ENCODE assay signal across 13 cellular contexts in the genomic region with DNA sequence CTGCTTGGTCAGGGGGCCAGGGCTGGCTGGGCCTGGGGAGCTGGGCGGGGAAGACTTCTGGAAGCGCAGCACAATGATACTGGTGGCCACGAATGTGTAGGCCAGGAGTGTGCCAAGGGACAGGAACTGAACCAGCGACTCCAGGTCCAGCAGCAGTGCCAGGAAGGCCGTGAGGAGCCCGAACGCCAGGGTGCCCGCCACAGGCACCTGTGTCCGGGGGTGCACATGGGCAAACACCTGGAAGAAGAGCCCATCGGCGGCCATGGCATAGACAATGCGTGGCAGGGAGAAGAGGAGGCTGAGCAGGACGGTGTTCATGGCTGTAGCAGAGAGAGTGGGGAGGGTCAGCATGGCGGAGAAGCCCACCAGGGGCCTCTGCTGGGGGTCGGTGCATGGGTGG. TPM values are rescaled to one million over a fixed set of nuclear protein-coding genes. Genes with fewer than 3 reads are reported as not detected.
A peak's percentile ranks its signal among the peaks of the same experiment; 100 is the strongest.
DNase-seq lines count a peak whose midpoint lies in the region; ATAC-seq and TF ChIP-seq lines count a peak whose summit lies in the region.
"Had no signal": no experiment of that assay in that cellular context is flagged by ENCODE, and none has a peak within 500 bp of the region (broad histone marks: within the 10 kb centered on the region; RNA-seq: fewer than 3 reads in every experiment).

No MANE protein-coding gene starts in this region.

- H3K9me3 ChIP-seq in WERI-Rb-1 (ENCODE audit: severe bottlenecking) = no peaks in the 10 kb centered on the region
- H3K9me3 ChIP-seq: A549, BE2C, Caco-2 had no signal

- POLR2A ChIA-PET in RWPE1 (lab: Yijun Ruan, JAX; ENCODE audit: low non-redundant PET) = no interaction called here

- TF ChIP-seq CTCF in RWPE1 (conservative IDR thresholded peaks at IDR 0.05; ENCODE audit: low read depth) (no peak), WERI-Rb-1 (IDR thresholded peaks at IDR 0.05; ENCODE audit: low read depth, low read length) (no peak), nephron progenitor cell (IDR thresholded peaks at IDR 0.05) (no peak), type B pancreatic cell (conservative IDR thresholded peaks at IDR 0.05) (no peak)

- DNase-seq in RWPE1 (ENCODE audit: low spot score) (no peak), WERI-Rb-1 (no peak), nephron progenitor cell (no peak), type B pancreatic cell (ENCODE audit: extremely low spot score, unreplicated experiment) (no peak), kidney tubule cell (ENCODE audit: low spot score) (no peak)
- DNase-seq: BE2C; Caco-2; CD8-positive, alpha-beta memory T cell; DND-41; GDM1 had no signal

- H3K4me3 ChIP-seq in WERI-Rb-1 (ENCODE audit: low read depth, low read length) = no peak overlapping the region
- H3K4me3 ChIP-seq: A549 had no signal

- CTCF ChIA-PET in RWPE1 (lab: Yijun Ruan, JAX) = no interaction called here

- H3K4me3 Mint-ChIP-seq in nephron progenitor cell = peak overlapping the region; percentile 11
- peak overlapping the region; percentile 52 for H3K4me3 Mint-ChIP-seq in type B pancreatic cell

- H3K27me3 Mint-ChIP-seq in nephron progenitor cell (ENCODE audit: low read depth, poor library complexity) = peaks cover 57% of the 10 kb centered on the region
- H3K27me3 Mint-ChIP-seq in type B pancreatic cell = peaks cover 8% of the 10 kb centered on the region

- H3K36me3 Mint-ChIP-seq in nephron progenitor cell (ENCODE audit: low read depth) (no peaks in the 10 kb centered on the region), type B pancreatic cell (no peaks in the 10 kb centered on the region)
- H3K36me3 Mint-ChIP-seq: CD8-positive, alpha-beta memory T cell had no signal

- H3K27ac Mint-ChIP-seq in nephron progenitor cell (no peak overlapping the region), type B pancreatic cell (no peak overlapping the region)

- H3K9me3 Mint-ChIP-seq in nephron progenitor cell (peaks cover 14% of the 10 kb centered on the region), type B pancreatic cell (no peaks in the 10 kb centered on the region)
- H3K9me3 Mint-ChIP-seq: CD8-positive, alpha-beta memory T cell had no signal

- no peaks in the 10 kb centered on the region for H3K36me3 ChIP-seq in WERI-Rb-1
- H3K36me3 ChIP-seq: BE2C had no signal

- peaks cover 37% of the 10 kb centered on the region for H3K4me1 Mint-ChIP-seq in nephron progenitor cell
- peaks cover 7% of the 10 kb centered on the region for H3K4me1 Mint-ChIP-seq in type B pancreatic cell (ENCODE audit: unreplicated experiment)

- ATAC-seq in HG03521 (IDR thresholded peaks at IDR 0.05; ENCODE audit: unreplicated experiment) = no peak
- ATAC-seq: A549, HCT116 had no signal

- H3K27me3 ChIP-seq in WERI-Rb-1 (ENCODE audit: insufficient read depth, low read depth, severe bottlenecking) = no peaks in the 10 kb centered on the region
- H3K27me3 ChIP-seq: BE2C had no signal

- H3K27ac ChIP-seq in RWPE1 (peak overlapping the region; percentile 95; the same call in 1 of the 2 replicates), WERI-Rb-1 (peak overlapping the region; percentile 82; the same call in 1 of the 2 replicates)
- H3K27ac ChIP-seq: A549 had no signal

RNA-seq across cellular contexts. Expression of a gene that starts 2.3 kb away (rescaled TPM):
- total RNA-seq in type B pancreatic cell (ENCODE audit: low replicate concordance) = 3.3 and 6.7 TPM in 2 replicates

RNA-seq across cellular contexts. Expression of a gene that starts 15.1 kb away (rescaled TPM):
- total RNA-seq in type B pancreatic cell (ENCODE audit: low replicate concordance) = 0.71 and 2.8 TPM in 2 replicates

RNA-seq across cellular contexts. Expression of a gene that starts 15.7 kb away (rescaled TPM):
- total RNA-seq in type B pancreatic cell (ENCODE audit: low replicate concordance) = 0.65 TPM in 1 of 2 replicates, not detected in the other
- total RNA-seq: Caco-2; CD8-positive, alpha-beta memory T cell had no signal

RNA-seq across cellular contexts. Expression of a gene that starts 28.1 kb away (rescaled TPM):
- total RNA-seq in type B pancreatic cell (ENCODE audit: low replicate concordance) = 16.9 and 26.4 TPM in 2 replicates

RNA-seq across cellular contexts. Expression of a gene that starts 47.9 kb away (rescaled TPM):
- 60.3 and 102 TPM in 2 replicates for total RNA-seq in type B pancreatic cell (ENCODE audit: low replicate concordance)
